2 cellular contexts compared by ENCODE assay signal in genomic region chr17:1442187-1442586, GRCh38.
TF ChIP-seq lines count a peak whose summit lies in the region.

No MANE protein-coding gene starts in this region.

TF ChIP-seq in K562, 482 proteins besides CTCF, POLR2A, EP300 and RAD21:
- no peak for TF ChIP-seq RBFOX2 (IDR thresholded peaks at IDR 0.05; ENCODE audit: low read depth, low read length)
- TF ChIP-seq KDM1A (IDR thresholded peaks at IDR 0.05): peak; percentile 66 to 77; a peak in 3 of 4 replicates

TF ChIP-seq in endothelial cell of umbilical vein, 7 proteins besides CTCF, POLR2A, EP300 and RAD21:
- TF ChIP-seq EZH2 (IDR thresholded peaks at IDR 0.05; ENCODE audit: borderline replicate concordance, low read depth, low read length, severe bottlenecking) (no peak), MYC (IDR thresholded peaks at IDR 0.05; ENCODE audit: low read depth, low read length) (no peak), POLR2AphosphoS5 (IDR thresholded peaks at IDR 0.05; ENCODE audit: insufficient read depth, low read depth, low read length) (no peak), GATA2 (IDR thresholded peaks at IDR 0.05; ENCODE audit: insufficient read depth, insufficient read length, low read depth, low read length) (no peak), FOS (IDR thresholded peaks at IDR 0.05; ENCODE audit: borderline replicate concordance, insufficient read depth, low read length) (no peak), JUN (IDR thresholded peaks at IDR 0.05; ENCODE audit: borderline replicate concordance, insufficient read depth, insufficient read length, low read depth) (no peak)
- TF ChIP-seq, protein P1, sequence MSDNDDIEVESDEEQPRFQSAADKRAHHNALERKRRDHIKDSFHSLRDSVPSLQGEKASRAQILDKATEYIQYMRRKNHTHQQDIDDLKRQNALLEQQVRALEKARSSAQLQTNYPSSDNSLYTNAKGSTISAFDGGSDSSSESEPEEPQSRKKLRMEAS (IDR thresholded peaks at IDR 0.05; ENCODE audit: insufficient read depth, insufficient read length): no peak
